In genomic region chr5:140152610-140152999, GRCh38 we compare ENCODE assay signal across 14 cellular contexts. TPM values are rescaled to one million over a fixed set of nuclear protein-coding genes. Genes with fewer than 3 reads are reported as not detected.
A peak's percentile ranks its signal among the peaks of the same experiment; 100 is the strongest.
DNase-seq lines count a peak whose midpoint lies in the region; ATAC-seq, FAIRE-seq and TF ChIP-seq lines count a peak whose summit lies in the region.
"Had no signal": no experiment of that assay in that cellular context is flagged by ENCODE, and none has a peak within 500 bp of the region (broad histone marks: within the 10 kb centered on the region; RNA-seq: fewer than 3 reads in every experiment).

No MANE protein-coding gene starts in this region.

- no peaks in the 10 kb centered on the region for H3K9me3 Mint-ChIP-seq in naive thymus-derived CD4-positive, alpha-beta T cell
- H3K9me3 Mint-ChIP-seq: CD4-positive, alpha-beta T cell had no signal

- no peak overlapping the region for H2BK120ac ChIP-seq in H1 (replicated peaks; ENCODE audit: low read depth, low read length)
- H2BK120ac ChIP-seq in neuronal stem cell (ENCODE audit: low read depth, low read length): no peak overlapping the region

- POLR2A ChIA-PET in H1 (lab: Charles Lee; ENCODE audit: partially characterized antibody): interaction anchor here (0.9 to 5.2 kb wide), 3 partner anchors 8 to 40 kb away, joined by 3 to 19 read pairs (median 4); partner anchors contain the start of gene CYSTM1
- POLR2A ChIA-PET in naive thymus-derived CD4-positive, alpha-beta T cell (lab: Charles Lee): no interaction called here

- DNase-seq in H1 (ENCODE audit: low read depth in 1 of 2, low spot score in 2 of 2): no peak
- DNase-seq in neuronal stem cell (ENCODE audit: low spot score): no peak
- no peak for DNase-seq in naive thymus-derived CD4-positive, alpha-beta T cell
- DNase-seq in left lobe of liver (ENCODE audit: low spot score): no peak
- no peak for DNase-seq in kidney
- DNase-seq: CD4-positive, alpha-beta T cell; HCEC 1CT had no signal

- no peaks in the 10 kb centered on the region for H3K79me1 ChIP-seq in H1 (ENCODE audit: low read depth, low read length)
- no peaks in the 10 kb centered on the region for H3K79me1 ChIP-seq in neuronal stem cell (ENCODE audit: low read depth, low read length)

- H3K23me2 ChIP-seq in H1 (ENCODE audit: low read depth, low read length): peaks cover 3% of the 10 kb centered on the region; the same call in 1 of the 2 replicates

- no peaks in the 10 kb centered on the region for H3K36me3 ChIP-seq in BLaER1 treated with 17β-estradiol and CSF1 and Interleukin-3, amounts not matched to agents 10 nM and 100 nM
- H3K36me3 ChIP-seq in H1 (ENCODE audit: control insufficient read depth in 2 of 4, insufficient read depth in 4 of 4, low read length in 3 of 4) (no peaks in the 10 kb centered on the region), neuronal stem cell (replicated peaks in 1 of 2; ENCODE audit: control insufficient read depth in 2 of 2, insufficient read depth in 2 of 2, low read length in 2 of 2) (no peaks in the 10 kb centered on the region), kidney (ENCODE audit: control insufficient read depth in 1 of 2, insufficient read depth in 2 of 2, low read length in 2 of 2) (no peaks in the 10 kb centered on the region)
- H3K36me3 ChIP-seq in naive thymus-derived CD4-positive, alpha-beta T cell (ENCODE audit: control insufficient read depth in 2 of 3, insufficient read depth in 3 of 3, low read length in 3 of 3): no peaks in the 10 kb centered on the region

- H3K9ac ChIP-seq in BLaER1 treated with 17β-estradiol and CSF1 and Interleukin-3, amounts not matched to agents 10 nM and 100 nM: peak overlapping the region in 6 of 11 experiments; percentile 7 to 74 (median 62); a peak in 9 of 22 replicates
- H3K9ac ChIP-seq in H1 (replicated peaks in 1 of 4; ENCODE audit: extremely low read depth in 1 of 4, low read depth in 3 of 4, low read length in 3 of 4) (no peak overlapping the region), neuronal stem cell (ENCODE audit: low read depth, low read length, poor library complexity) (no peak overlapping the region), kidney (ENCODE audit: low read length in 2 of 2) (no peak overlapping the region)

- H3K18ac ChIP-seq in H1 (ENCODE audit: extremely low read depth, low read length) (no peak overlapping the region), neuronal stem cell (ENCODE audit: low read length) (no peak overlapping the region)

- TF ChIP-seq EP300 in H1 (IDR thresholded peaks at IDR 0.05; ENCODE audit: borderline replicate concordance in 1 of 2, low read depth in 2 of 2, low read length in 2 of 2): no peak

- no peak overlapping the region for H3K23ac ChIP-seq in H1 (ENCODE audit: insufficient read length)
- no peak overlapping the region for H3K23ac ChIP-seq in neuronal stem cell (ENCODE audit: low read depth, low read length, poor library complexity)

- H4K8ac ChIP-seq in H1 (ENCODE audit: extremely low read depth, insufficient read depth, low read length) (no peak overlapping the region), neuronal stem cell (ENCODE audit: low read depth, low read length) (no peak overlapping the region)

- H3K9me3 ChIP-seq in BLaER1 treated with 17β-estradiol and CSF1 and Interleukin-3, amounts not matched to agents 10 nM and 100 nM (replicated peaks in 1 of 11): no peaks in the 10 kb centered on the region
- H3K9me3 ChIP-seq in H1 (ENCODE audit: insufficient read depth in 2 of 2, low read depth in 1 of 2, low read length in 1 of 2) (no peaks in the 10 kb centered on the region), neuronal stem cell (replicated peaks in 1 of 2; ENCODE audit: control insufficient read depth in 2 of 2, insufficient read depth in 1 of 2, low read depth in 1 of 2, low read length in 2 of 2) (no peaks in the 10 kb centered on the region), kidney (ENCODE audit: control insufficient read depth in 1 of 2, low read length in 2 of 2) (no peaks in the 10 kb centered on the region)
- H3K9me3 ChIP-seq in naive thymus-derived CD4-positive, alpha-beta T cell (ENCODE audit: control insufficient read depth in 2 of 3, low read length in 3 of 3): no peaks in the 10 kb centered on the region
- H3K9me3 ChIP-seq: Caco-2 had no signal

- FAIRE-seq in H1 (lab: Jason Lieb, UNC) (no peak), kidney (lab: Jason Lieb, UNC) (no peak)
- FAIRE-seq: D721Med, G401.6, GM12891 had no signal

- ATAC-seq in naive thymus-derived CD4-positive, alpha-beta T cell: no peak
- no peak for ATAC-seq in left lobe of liver

- no peak overlapping the region for H2AFZ ChIP-seq in H1 (ENCODE audit: low read length)
- H2AFZ ChIP-seq in neuronal stem cell (ENCODE audit: low read length): peak overlapping the region; percentile 28

- peaks cover 4 to 14% (median 9%) of the 10 kb centered on the region in 7 donors for H3K4me1 Mint-ChIP-seq in naive thymus-derived CD4-positive, alpha-beta T cell

- peaks cover 34 to 79% (median 72%) of the 10 kb centered on the region in 10 experiments for H3K4me1 ChIP-seq in BLaER1 treated with 17β-estradiol and CSF1 and Interleukin-3, amounts not matched to agents 10 nM and 100 nM
- H3K4me1 ChIP-seq in H1 (replicated peaks in 1 of 4; ENCODE audit: control insufficient read depth in 3 of 4, insufficient read depth in 4 of 4, low read length in 3 of 4) (peaks cover 6 to 24% (median 18%) of the 10 kb centered on the region in 4 experiments), neuronal stem cell (ENCODE audit: control insufficient read depth in 2 of 2, insufficient read depth in 1 of 2, low read depth in 1 of 2, low read length in 2 of 2) (peaks cover 13% of the 10 kb centered on the region in 2 donors), kidney (ENCODE audit: control insufficient read depth in 1 of 2, insufficient read depth in 1 of 2, low read depth in 1 of 2, low read length in 2 of 2) (peaks cover 0 to 13% of the 10 kb centered on the region in 2 donors)
- peaks cover 0 to 5% of the 10 kb centered on the region in 2 donors for H3K4me1 ChIP-seq in naive thymus-derived CD4-positive, alpha-beta T cell (ENCODE audit: control insufficient read depth in 2 of 2, insufficient read depth in 2 of 2, low read length in 2 of 2)

- no peaks in the 10 kb centered on the region for H3K79me2 ChIP-seq in H1 (ENCODE audit: control insufficient read depth in 1 of 2, insufficient read depth in 2 of 2, low read length in 2 of 2)

- no peak for TF ChIP-seq RAD21 in H1 (IDR thresholded peaks at IDR 0.05 in 1 of 2, conservative IDR thresholded peaks at IDR 0.05 in 1 of 2; ENCODE audit: low read depth in 2 of 2, low read length in 2 of 2)

- no peak overlapping the region for H3K4me3 Mint-ChIP-seq in naive thymus-derived CD4-positive, alpha-beta T cell
- H3K4me3 Mint-ChIP-seq: B cell; CD4-positive, alpha-beta T cell had no signal

- H2BK5ac ChIP-seq in H1 (ENCODE audit: low read depth, low read length) (no peak overlapping the region), neuronal stem cell (ENCODE audit: low read length) (no peak overlapping the region)

- H3K27me3 Mint-ChIP-seq in naive thymus-derived CD4-positive, alpha-beta T cell: peaks cover 0 to 9% (median 7%) of the 10 kb centered on the region in 5 donors
- H3K27me3 Mint-ChIP-seq: B cell had no signal

- H3K27ac ChIP-seq in BLaER1 treated with 17β-estradiol and CSF1 and Interleukin-3, amounts not matched to agents 10 nM and 100 nM: peak overlapping the region in 8 of 11 experiments; percentile 37 to 83 (median 70); a peak in 16 of 22 replicates
- no peak overlapping the region for H3K27ac ChIP-seq in H1 (ENCODE audit: low read depth, low read length)
- no peak overlapping the region for H3K27ac ChIP-seq in neuronal stem cell (replicated peaks; ENCODE audit: low read length)
- no peak overlapping the region for H3K27ac ChIP-seq in naive thymus-derived CD4-positive, alpha-beta T cell (ENCODE audit: low read depth, low read length)
- no peak overlapping the region for H3K27ac ChIP-seq in kidney (ENCODE audit: low read depth in 2 of 2, low read length in 2 of 2)
- H3K27ac ChIP-seq: C4-2B had no signal

- H3K14ac ChIP-seq in H1 (ENCODE audit: insufficient read length): no peak overlapping the region
- H3K14ac ChIP-seq in neuronal stem cell (ENCODE audit: low read length): no peak overlapping the region

- H3K27me3 ChIP-seq in BLaER1 treated with 17β-estradiol and CSF1 and Interleukin-3, amounts not matched to agents 10 nM and 100 nM: peaks cover 10 to 13% (median 12%) of the 10 kb centered on the region in 11 experiments
- peaks cover 5 to 27% (median 18%) of the 10 kb centered on the region in 4 experiments for H3K27me3 ChIP-seq in H1 (replicated peaks in 1 of 4; ENCODE audit: control insufficient read depth in 3 of 4, extremely low read depth in 1 of 4, insufficient read depth in 3 of 4, low read length in 3 of 4)
- peaks cover 0 to 67% (median 16%) of the 10 kb centered on the region in 3 experiments for H3K27me3 ChIP-seq in neuronal stem cell (ENCODE audit: control insufficient read depth in 3 of 3, insufficient read depth in 3 of 3, low read depth in 1 of 3, low read length in 3 of 3)
- H3K27me3 ChIP-seq in naive thymus-derived CD4-positive, alpha-beta T cell (ENCODE audit: control insufficient read depth in 2 of 2, insufficient read depth in 2 of 2, low read length in 2 of 2): no peaks in the 10 kb centered on the region

- no peak overlapping the region for H3K56ac ChIP-seq in H1 (replicated peaks; ENCODE audit: insufficient read length, low read depth, low read length)

- H4K20me1 ChIP-seq in BLaER1 treated with 17β-estradiol and CSF1 and Interleukin-3, amounts not matched to agents 10 nM and 100 nM: peaks cover 0 to 5% (median 0%) of the 10 kb centered on the region in 11 experiments; a peak in 4 of 22 replicates
- no peaks in the 10 kb centered on the region for H4K20me1 ChIP-seq in H1 (replicated peaks in 1 of 2; ENCODE audit: control insufficient read depth in 1 of 2, insufficient read depth in 2 of 2, low read length in 2 of 2)

- no peak for TF ChIP-seq POLR2A in H1 (IDR thresholded peaks at IDR 0.05; ENCODE audit: control extremely low read depth in 1 of 2, low read depth in 2 of 2, low read length in 2 of 2)

- TF ChIP-seq CTCF in H1 (IDR thresholded peaks at IDR 0.05; ENCODE audit: control extremely low read depth in 1 of 3, insufficient read depth in 1 of 3, low read depth in 1 of 3, low read length in 3 of 3): no peak
- TF ChIP-seq CTCF in kidney (IDR thresholded peaks at IDR 0.05; ENCODE audit: borderline replicate concordance, extremely low read depth, insufficient read depth): no peak

- no peak overlapping the region for H2BK15ac ChIP-seq in H1 (ENCODE audit: low read length)
- H2BK15ac ChIP-seq in neuronal stem cell (ENCODE audit: low read length): no peak overlapping the region

- WGBS in H1 (ENCODE audit: extremely low coverage in 1 of 2, insufficient coverage in 1 of 2, insufficient read length in 1 of 2, insufficient replicate concordance in 2 of 2, low coverage in 1 of 2, low lambda C conversion rate in 2 of 2, missing lambda C conversion rate in 1 of 2), 2 experiments: 71% methylated on average over 6 of the region's 6 CpGs; no CpG with 5 or more reads in 1 of the 2 experiments
- WGBS in neuronal stem cell (ENCODE audit: extremely low coverage in 2 of 2, insufficient read length in 2 of 2, insufficient replicate concordance in 1 of 2), 2 donors: no CpG with 5 or more reads among the region's 6 CpGs

- no peak overlapping the region for H2BK20ac ChIP-seq in H1 (ENCODE audit: low read length)

- no peak overlapping the region for H2AK5ac ChIP-seq in H1 (ENCODE audit: low read depth, low read length)
- no peak overlapping the region for H2AK5ac ChIP-seq in neuronal stem cell (ENCODE audit: low read depth, low read length)

- H3K4ac ChIP-seq in H1 (replicated peaks; ENCODE audit: insufficient read length, low read depth, low read length) (no peak overlapping the region), neuronal stem cell (ENCODE audit: low read length) (no peak overlapping the region)

- H2BK12ac ChIP-seq in H1 (ENCODE audit: low read depth, low read length): peak overlapping the region; percentile 17; the same call in 1 of the 2 replicates
- no peak overlapping the region for H2BK12ac ChIP-seq in neuronal stem cell (ENCODE audit: low read length)

- CTCF ChIA-PET in H1 (lab: Charles Lee; ENCODE audit: partially characterized antibody): interaction anchor here (0.7 to 10.1 kb wide), 9 partner anchors 8 to 365 kb away, joined by 3 to 118 read pairs (median 4); no protein-coding TSS in a partner anchor
- CTCF ChIA-PET in naive thymus-derived CD4-positive, alpha-beta T cell (lab: Charles Lee): interaction anchor here (1.3 to 9.1 kb wide), 3 partner anchors 9 to 79 kb away, joined by 3 to 62 read pairs (median 21); no protein-coding TSS in a partner anchor

- no peak overlapping the region for H3K27ac Mint-ChIP-seq in naive thymus-derived CD4-positive, alpha-beta T cell
- H3K27ac Mint-ChIP-seq: B cell; CD4-positive, alpha-beta T cell had no signal

- no peak overlapping the region for H4K91ac ChIP-seq in H1 (replicated peaks; ENCODE audit: insufficient read length, low read length)
- H4K91ac ChIP-seq in neuronal stem cell (ENCODE audit: low read depth, low read length, poor library complexity): no peak overlapping the region

- no peaks in the 10 kb centered on the region for H3K36me3 Mint-ChIP-seq in naive thymus-derived CD4-positive, alpha-beta T cell

- intact Hi-C loops in naive thymus-derived CD4-positive, alpha-beta T cell (cut with micrococcal nuclease): loop anchor here (10.0 kb wide), 1 partner anchor 308 kb away; no protein-coding TSS in a partner anchor
- intact Hi-C loops in kidney (cut with DNase I): no loop called here

- H3K4me2 ChIP-seq in BLaER1 treated with 17β-estradiol and CSF1 and Interleukin-3, amounts not matched to agents 10 nM and 100 nM: peak overlapping the region; percentile 82 to 99 (median 91)
- H3K4me2 ChIP-seq in H1 (ENCODE audit: insufficient read depth in 1 of 2, low read depth in 2 of 2, low read length in 2 of 2) (peak overlapping the region in 1 of 2 experiments; percentile 46; a peak in 2 of 4 replicates), neuronal stem cell (ENCODE audit: insufficient read depth, low read length, poor library complexity, severe bottlenecking) (no peak overlapping the region)

- peak overlapping the region in 7 of 10 experiments; percentile 25 to 51 (median 39); a peak in 10 of 20 replicates for H3K4me3 ChIP-seq in BLaER1 treated with 17β-estradiol and CSF1 and Interleukin-3, amounts not matched to agents 10 nM and 100 nM
- peak overlapping the region in 1 of 4 experiments; percentile 14; a peak in 1 of 8 replicates for H3K4me3 ChIP-seq in H1 (ENCODE audit: extremely low read depth in 1 of 4, insufficient read depth in 2 of 4, low read depth in 3 of 4, low read length in 4 of 4)
- no peak overlapping the region for H3K4me3 ChIP-seq in neuronal stem cell (ENCODE audit: low read length in 2 of 2)
- no peak overlapping the region for H3K4me3 ChIP-seq in naive thymus-derived CD4-positive, alpha-beta T cell (ENCODE audit: low read length)
- no peak overlapping the region for H3K4me3 ChIP-seq in kidney (ENCODE audit: low read length in 2 of 2)

- H4K5ac ChIP-seq in H1 (ENCODE audit: insufficient read length, low read depth, low read length): no peak overlapping the region

RNA-seq across cellular contexts. Expression of gene CYSTM1, which starts 22.4 kb away (rescaled TPM):
- total RNA-seq in H1 (2021; fragmentation: NEBNext Ultra II Directional; extraction: Animal tissue kit (Norgen Biotek cat#: 25700)): 25.0 and 28.1 TPM in 2 replicates
- polyA plus RNA-seq in H1 (2011; rRNA removed): 38.8 and 47.8 TPM in 2 replicates
- 52.6 TPM for polyA plus RNA-seq in H1 (2011; cell fraction: cytosol; rRNA removed)
- 25.3 TPM for polyA plus RNA-seq in H1 (2011; cell fraction: nucleus; rRNA removed)
- polyA plus RNA-seq in H1 (2012, experiment 1 of 2): 17.5 to 37.1 TPM (median 30.7 TPM) in 4 replicates
- 28.3 TPM for polyA plus RNA-seq in H1 (2012, experiment 2 of 2)
- polyA plus RNA-seq in H1 (2013, experiment 1 of 2): 15.9 TPM
- 17.1 TPM for polyA plus RNA-seq in H1 (2013, experiment 2 of 2)
- polyA minus RNA-seq in H1 (2011; rRNA and poly(A)+ RNA removed): 15.7 and 23.1 TPM in 2 replicates
- 16.4 TPM for polyA minus RNA-seq in H1 (2011; cell fraction: cytosol; rRNA and poly(A)+ RNA removed)
- polyA minus RNA-seq in H1 (2011; cell fraction: nucleus; rRNA and poly(A)+ RNA removed): 14.4 TPM
- 35.6 TPM for polyA plus RNA-seq in neuronal stem cell (2013, experiment 1 of 2)
- 35.7 TPM for polyA plus RNA-seq in neuronal stem cell (2013, experiment 2 of 2)
- total RNA-seq in naive thymus-derived CD4-positive, alpha-beta T cell: 10 to 100 TPM in 1 of 5 experiments, 1 to 10 TPM in 4; 1.6 to 11.1 (median 3.5) TPM
- polyA plus RNA-seq in naive thymus-derived CD4-positive, alpha-beta T cell: 1 to 10 TPM; 3.3 to 7.6 TPM
- total RNA-seq in left lobe of liver: 24.6 TPM
- 157 TPM for total RNA-seq in kidney
- polyA plus RNA-seq in kidney (ENCODE audit: insufficient read depth, low read depth, low replicate concordance): 485 TPM

RNA-seq across cellular contexts. Expression of gene IGIP, which starts 26.9 kb away (rescaled TPM):
- total RNA-seq in H1 (2021; fragmentation: NEBNext Ultra II Directional; extraction: Animal tissue kit (Norgen Biotek cat#: 25700)): 0.33 and 0.69 TPM in 2 replicates
- 0.14 and 0.32 TPM in 2 replicates for polyA plus RNA-seq in H1 (2011; rRNA removed)
- polyA plus RNA-seq in H1 (2011; cell fraction: cytosol; rRNA removed): 0.22 TPM
- polyA plus RNA-seq in H1 (2011; cell fraction: nucleus; rRNA removed): 0.19 TPM
- polyA plus RNA-seq in H1 (2012, experiment 1 of 2): 0.36 to 0.56 TPM (median 0.50 TPM) in 4 replicates
- polyA plus RNA-seq in H1 (2012, experiment 2 of 2): not detected
- 0.28 TPM for polyA plus RNA-seq in H1 (2013, experiment 1 of 2)
- polyA plus RNA-seq in H1 (2013, experiment 2 of 2): 0.18 TPM
- 0.38 and 0.54 TPM in 2 replicates for polyA minus RNA-seq in H1 (2011; rRNA and poly(A)+ RNA removed)
- not detected for polyA minus RNA-seq in H1 (2011; cell fraction: cytosol; rRNA and poly(A)+ RNA removed)
- 0.60 TPM for polyA minus RNA-seq in H1 (2011; cell fraction: nucleus; rRNA and poly(A)+ RNA removed)
- 0.47 TPM for polyA plus RNA-seq in neuronal stem cell (2013, experiment 1 of 2)
- 0.42 TPM for polyA plus RNA-seq in neuronal stem cell (2013, experiment 2 of 2)
- total RNA-seq in naive thymus-derived CD4-positive, alpha-beta T cell: 10 to 100 TPM in 2 of 5 experiments, 1 to 10 TPM in 3; 4.6 to 15.4 (median 5.1) TPM
- 1 to 10 TPM in 1 of 2 donors, under 1 TPM in 1; 0.59 to 1.0 TPM for polyA plus RNA-seq in naive thymus-derived CD4-positive, alpha-beta T cell
- total RNA-seq in left lobe of liver: 7.0 TPM
- 15.5 TPM for total RNA-seq in kidney
- polyA plus RNA-seq in kidney (ENCODE audit: insufficient read depth, low read depth, low replicate concordance): 13.2 TPM

RNA-seq across cellular contexts. Expression of gene PURA, which starts 38.7 kb away (rescaled TPM):
- 2.1 and 2.3 TPM in 2 replicates for total RNA-seq in H1 (2021; fragmentation: NEBNext Ultra II Directional; extraction: Animal tissue kit (Norgen Biotek cat#: 25700))
- polyA plus RNA-seq in H1 (2011; rRNA removed): 0.58 and 0.98 TPM in 2 replicates
- 0.81 TPM for polyA plus RNA-seq in H1 (2011; cell fraction: cytosol; rRNA removed)
- 0.78 TPM for polyA plus RNA-seq in H1 (2011; cell fraction: nucleus; rRNA removed)
- 0.81 to 1.4 TPM (median 1.2 TPM) in 4 replicates for polyA plus RNA-seq in H1 (2012, experiment 1 of 2)
- 0.38 TPM for polyA plus RNA-seq in H1 (2012, experiment 2 of 2)
- 1.3 TPM for polyA plus RNA-seq in H1 (2013, experiment 1 of 2)
- polyA plus RNA-seq in H1 (2013, experiment 2 of 2): 1.1 TPM
- 0.76 and 1.1 TPM in 2 replicates for polyA minus RNA-seq in H1 (2011; rRNA and poly(A)+ RNA removed)
- 0.59 TPM for polyA minus RNA-seq in H1 (2011; cell fraction: cytosol; rRNA and poly(A)+ RNA removed)
- 2.8 TPM for polyA minus RNA-seq in H1 (2011; cell fraction: nucleus; rRNA and poly(A)+ RNA removed)
- polyA plus RNA-seq in neuronal stem cell (2013, experiment 1 of 2): 1.3 TPM
- polyA plus RNA-seq in neuronal stem cell (2013, experiment 2 of 2): 1.6 TPM
- total RNA-seq in naive thymus-derived CD4-positive, alpha-beta T cell: 10 to 100 TPM; 11.6 to 33.5 (median 13.9) TPM
- polyA plus RNA-seq in naive thymus-derived CD4-positive, alpha-beta T cell: 1 to 10 TPM; 3.1 to 4.7 TPM
- total RNA-seq in left lobe of liver: 12.7 TPM
- 31.6 TPM for total RNA-seq in kidney
- 4.7 TPM for polyA plus RNA-seq in kidney (ENCODE audit: insufficient read depth, low read depth, low replicate concordance)

Comparison
In these comparisons a context has a peak if more than half of its experiments do, and no peak if none do; other contexts are left out.
1. H3K27ac ChIP-seq: peak in BLaER1 treated with 17β-estradiol and CSF1 and Interleukin-3, amounts not matched to agents 10 nM and 100 nM (8 of 11); none in H1 (single experiment), neuronal stem cell (single experiment), naive thymus-derived CD4-positive, alpha-beta T cell (single experiment) and kidney (0 of 2).
2. H3K4me3 ChIP-seq: peak in BLaER1 treated with 17β-estradiol and CSF1 and Interleukin-3, amounts not matched to agents 10 nM and 100 nM (7 of 10); none in neuronal stem cell (0 of 2), naive thymus-derived CD4-positive, alpha-beta T cell (single experiment) and kidney (0 of 2).
3. H3K9ac ChIP-seq: peak in BLaER1 treated with 17β-estradiol and CSF1 and Interleukin-3, amounts not matched to agents 10 nM and 100 nM (6 of 11); none in H1 (0 of 4), neuronal stem cell (single experiment) and kidney (0 of 2).